13 cellular contexts compared by ENCODE assay signal in the genomic region with DNA sequence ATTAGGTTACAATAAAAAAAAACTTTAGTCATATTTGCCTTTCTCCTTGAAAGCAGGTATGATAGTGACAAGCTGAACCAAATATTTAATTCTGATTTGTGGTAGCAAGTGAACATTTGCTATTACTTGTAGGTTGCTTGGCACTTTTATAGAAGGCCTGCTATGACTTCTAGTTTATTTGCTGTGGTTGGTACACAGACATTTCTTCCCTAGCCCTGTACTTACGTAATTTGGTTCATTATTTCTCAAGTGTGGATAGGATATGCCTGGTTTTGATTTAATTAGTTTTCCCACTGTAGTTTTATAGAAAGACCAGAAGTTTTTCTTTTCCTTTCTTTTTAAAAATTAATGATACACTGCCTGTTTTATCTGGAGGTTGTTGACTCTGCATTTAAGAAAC.
"Had no signal": no experiment of that assay in that cellular context is flagged by ENCODE, and none has a peak within 500 bp of the region (broad histone marks: within the 10 kb centered on the region; RNA-seq: fewer than 3 reads in every experiment).

No MANE protein-coding gene starts in this region.

- H3K9me3 Mint-ChIP-seq: neural crest cell had no signal

- H3K27ac ChIP-seq: adrenal gland, thoracic aorta had no signal

- H3K36me3 ChIP-seq: adrenal gland had no signal

- H3K4me3 Mint-ChIP-seq: neural crest cell had no signal

- DNase-seq: activated CD4-positive, alpha-beta T cell treated with anti-CD3 and anti-CD28 coated beads, Interleukin-2, amount 50 U/mL, for 1 hour; activated CD8-positive, alpha-beta memory T cell treated with anti-CD3 and anti-CD28 coated beads for 24 hours; activated naive CD4-positive, alpha-beta T cell treated with anti-CD3 and anti-CD28 coated beads, Interleukin-2, amount 50 U/mL, for 16 hours; adrenal gland; erythroblast; foreskin fibroblast; glutamatergic neuron; hypothalamus; stimulated activated CD4-positive, alpha-beta T cell treated with anti-CD3 and anti-CD28 coated beads, Interleukin-2, amount 100 ng/mL, for 24 hours; T-helper 9 cell had no signal

- H3K27me3 ChIP-seq: adrenal gland had no signal

- ATAC-seq: activated CD4-positive, CD25-positive, alpha-beta regulatory T cell treated with anti-CD3 and anti-CD28 coated beads, Interleukin-2, amount 50 U/mL, for 24 hours had no signal

- H3K4me1 Mint-ChIP-seq: neural crest cell had no signal

- H3K9me3 ChIP-seq: adrenal gland, thoracic aorta had no signal

- H3K4me3 ChIP-seq: adrenal gland, thoracic aorta had no signal

- H3K4me1 ChIP-seq: adrenal gland had no signal
